In genomic region chr19:18831524-18832330, GRCh38 we compare ENCODE assay signal across 1 cellular context.
TF ChIP-seq lines count a peak whose summit lies in the region.

Gene UPF1 (plus strand): TSS chr19:18831959. CDS start chr19:18832210, 251 bp downstream.

TF ChIP-seq in K562, 482 proteins besides CTCF, POLR2A, EP300 and RAD21 (continued from another document and continues in another):
- no peak for TF ChIP-seq RNF219 (CRISPR knock-in tag; IDR thresholded peaks at IDR 0.05)
- no peak for TF ChIP-seq ZFPM2 (CRISPR knock-in tag; IDR thresholded peaks at IDR 0.05)
- no peak for TF ChIP-seq ZNF79 (CRISPR knock-in tag; IDR thresholded peaks at IDR 0.05; ENCODE audit: low read depth)
- no peak for TF ChIP-seq ZBTB43 (CRISPR knock-in tag; IDR thresholded peaks at IDR 0.05)
- no peak for TF ChIP-seq ZKSCAN3 (CRISPR knock-in tag; IDR thresholded peaks at IDR 0.05)
- peak; percentile 98 for TF ChIP-seq NRF1 (conservative IDR thresholded peaks at IDR 0.05 in 1 of 2, IDR thresholded peaks at IDR 0.05 in 1 of 2)
- 0 out of 2 replicates have a peak, but pooled peaks have one; percentile 35 for TF ChIP-seq CUX1 (CRISPR knock-in tag; IDR thresholded peaks at IDR 0.05)
- no peak for TF ChIP-seq CCAR2 (IDR thresholded peaks at IDR 0.05; ENCODE audit: low read depth, low read length)
- TF ChIP-seq MAX (CRISPR knock-in tag; IDR thresholded peaks at IDR 0.05): no peak
- no peak for TF ChIP-seq BDP1 (IDR thresholded peaks at IDR 0.05; ENCODE audit: insufficient read depth, insufficient read length)
- TF ChIP-seq PHF8 (IDR thresholded peaks at IDR 0.05; ENCODE audit: borderline replicate concordance, low read length): peak; percentile 99
- TF ChIP-seq SMARCB1 (IDR thresholded peaks at IDR 0.05; ENCODE audit: insufficient read length, low read depth): no peak
- TF ChIP-seq HDAC2 (IDR thresholded peaks at IDR 0.05): peak; percentile 77; the same call in 1 of the 2 replicates
- no peak for TF ChIP-seq MBD1 (CRISPR knock-in tag; IDR thresholded peaks at IDR 0.05)
- peak; percentile 87 for TF ChIP-seq POLR2AphosphoS5 (IDR thresholded peaks at IDR 0.05; ENCODE audit: control insufficient read depth, insufficient read depth, low read depth, low read length)
- no peak for TF ChIP-seq PHB (CRISPR knock-in tag; IDR thresholded peaks at IDR 0.05)
- TF ChIP-seq DACH1 (IDR thresholded peaks at IDR 0.05; ENCODE audit: partially characterized antibody): no peak
- TF ChIP-seq CBX5 (IDR thresholded peaks at IDR 0.05; ENCODE audit: borderline replicate concordance, low read depth): no peak
- no peak for TF ChIP-seq ZNF449 (CRISPR knock-in tag; IDR thresholded peaks at IDR 0.05)
- TF ChIP-seq RBFOX2 (IDR thresholded peaks at IDR 0.05; ENCODE audit: low read depth, low read length): peak; percentile 93
- peak; percentile 80 for TF ChIP-seq L3MBTL2 (IDR thresholded peaks at IDR 0.05)
- TF ChIP-seq EGR1 (conservative IDR thresholded peaks at IDR 0.05): no peak
- TF ChIP-seq ARID2 (IDR thresholded peaks at IDR 0.05): no peak
- TF ChIP-seq BRF2 (IDR thresholded peaks at IDR 0.05; ENCODE audit: borderline replicate concordance, insufficient read depth, insufficient read length): no peak
- TF ChIP-seq ELK3 (CRISPR knock-in tag; IDR thresholded peaks at IDR 0.05): no peak
- TF ChIP-seq ZBTB9 (CRISPR knock-in tag; IDR thresholded peaks at IDR 0.05): peak; percentile 75; the same call in 1 of the 2 replicates
- TF ChIP-seq STAT6 (CRISPR knock-in tag; IDR thresholded peaks at IDR 0.05): 0 out of 2 replicates have a peak, but pooled peaks have one; percentile 18
- TF ChIP-seq BCLAF1 (IDR thresholded peaks at IDR 0.05; ENCODE audit: borderline replicate concordance in 1 of 2, control insufficient read depth in 1 of 2, low read depth in 2 of 2, low read length in 1 of 2): no peak
- TF ChIP-seq ELF1 (tag; IDR thresholded peaks at IDR 0.05): peak; percentile 74
- peak; percentile 93 for TF ChIP-seq ILF3 (IDR thresholded peaks at IDR 0.05; ENCODE audit: borderline replicate concordance)
- TF ChIP-seq NR4A1 (CRISPR knock-in tag; IDR thresholded peaks at IDR 0.05): no peak
- peak; percentile 74; the same call in 1 of the 2 replicates for TF ChIP-seq NR4A1 (tag; IDR thresholded peaks at IDR 0.05)
- no peak for TF ChIP-seq CSDE1 (IDR thresholded peaks at IDR 0.05)
- no peak for TF ChIP-seq ZNF707 (CRISPR knock-in tag; conservative IDR thresholded peaks at IDR 0.05)
- TF ChIP-seq ID3 (CRISPR knock-in tag; IDR thresholded peaks at IDR 0.05): no peak
- peak; percentile 60 for TF ChIP-seq ID3 (tag; IDR thresholded peaks at IDR 0.05)
- no peak for TF ChIP-seq PHTF2 (CRISPR knock-in tag; IDR thresholded peaks at IDR 0.05)
